8 cellular contexts compared by ENCODE assay signal in the genomic region with DNA sequence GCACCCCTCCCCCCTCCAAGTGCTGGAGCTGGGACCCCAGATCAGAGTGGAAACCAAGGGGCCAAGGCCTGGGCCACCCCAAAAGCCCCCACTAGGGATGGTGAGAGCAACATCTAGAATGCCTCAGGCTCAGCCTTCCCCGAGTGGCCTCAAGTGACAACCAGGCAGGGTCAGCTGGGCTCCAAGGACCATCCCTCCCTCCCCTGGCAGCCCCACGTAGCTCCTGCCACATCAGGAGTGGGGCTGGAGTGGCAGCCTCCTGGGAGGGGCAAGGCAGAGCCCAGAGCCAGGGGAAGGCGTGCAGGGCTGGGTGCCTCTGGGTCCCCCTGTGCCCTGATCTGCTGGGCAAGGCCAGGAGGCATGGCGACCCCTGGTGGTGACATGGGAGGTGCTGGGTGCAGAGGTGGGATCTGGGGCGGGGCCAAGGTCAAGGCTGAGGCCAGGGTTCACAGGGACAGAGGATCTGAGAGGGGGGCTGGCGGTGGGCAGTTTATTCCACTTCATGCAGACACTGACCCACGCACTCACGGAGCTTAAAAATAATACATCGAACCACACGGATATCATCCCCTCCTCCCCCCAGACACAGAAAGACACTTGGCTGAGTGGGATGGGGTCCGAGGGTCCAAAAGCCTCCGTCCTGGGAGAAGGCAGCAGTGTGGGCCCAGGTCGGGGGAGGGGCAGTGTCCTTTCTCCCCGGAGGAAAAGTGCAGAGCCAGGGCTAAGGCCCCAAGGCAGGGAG. TPM values are rescaled to one million over a fixed set of nuclear protein-coding genes. Genes with fewer than 3 reads are reported as not detected.
A peak's percentile ranks its signal among the peaks of the same experiment; 100 is the strongest.
DNase-seq lines count a peak whose midpoint lies in the region; ATAC-seq and TF ChIP-seq lines count a peak whose summit lies in the region.

No MANE protein-coding gene starts in this region.

- DNase-seq in KG1 (lab: John Stamatoyannopoulos, UW) (peak; percentile 37), RWPE2 (ENCODE audit: low spot score) (no peak), glutamatergic neuron (peak; percentile 97), posterior cingulate gyrus (peak in 9 of 10 donors; percentile 49 to 96 (median 81)), uterus (peak; percentile 80 to 83)
- DNase-seq in activated effector memory CD4-positive, alpha-beta T cell treated with Interleukin-2 at 50 U/mL for 16 hours = peak; percentile 80

- no peak overlapping the region for H3K4me3 ChIP-seq in RWPE2 (ENCODE audit: severe bottlenecking)
- H3K4me3 ChIP-seq in uterus = no peak overlapping the region

- H3K9me3 ChIP-seq in RWPE2 (ENCODE audit: severe bottlenecking) = no peaks in the 10 kb centered on the region
- no peaks in the 10 kb centered on the region for H3K9me3 ChIP-seq in uterus

- H3K36me3 Mint-ChIP-seq in glutamatergic neuron (ENCODE audit: unreplicated experiment) = no peaks in the 10 kb centered on the region

- H3K36me3 ChIP-seq in RWPE2 (ENCODE audit: low read depth) (peaks cover 11% of the 10 kb centered on the region; the same call in 1 of the 2 replicates), uterus (no peaks in the 10 kb centered on the region)

- ATAC-seq in GM18498 (IDR thresholded peaks at IDR 0.05; ENCODE audit: unreplicated experiment) = peak; percentile 66
- ATAC-seq in RWPE2 (ENCODE audit: low read depth) = peak; percentile 77

- TF ChIP-seq CTCF in 22Rv1 (IDR thresholded peaks at IDR 0.05) = peak; percentile 96
- peak; percentile 89 for TF ChIP-seq CTCF in RWPE2 (IDR thresholded peaks at IDR 0.05; ENCODE audit: poor library complexity, severe bottlenecking)
- peak; percentile 89 for TF ChIP-seq CTCF in glutamatergic neuron (IDR thresholded peaks at IDR 0.05; ENCODE audit: partially characterized antibody, unreplicated experiment)
- TF ChIP-seq CTCF in uterus (IDR thresholded peaks at IDR 0.05) = peak; percentile 82 to 93 (median 90)

- H3K27ac ChIP-seq in 22Rv1 = no peak overlapping the region
- no peak overlapping the region for H3K27ac ChIP-seq in RWPE2 (ENCODE audit: poor library complexity, severe bottlenecking)
- H3K27ac ChIP-seq in uterus = peak overlapping the region in 1 of 2 donors; percentile 28

- no peak overlapping the region for H3K27ac Mint-ChIP-seq in glutamatergic neuron (ENCODE audit: unreplicated experiment)

- peaks cover 17% of the 10 kb centered on the region for H3K4me1 Mint-ChIP-seq in glutamatergic neuron (ENCODE audit: low read depth, unreplicated experiment)

- intact Hi-C loops in posterior cingulate gyrus (cut with DNase I) (loop anchor here (1.0 kb wide), 1 partner anchor 47 kb away; no protein-coding TSS in a partner anchor), uterus (cut with DNase I; ENCODE audit: low total_unique reads) (no loop called here)

- H3K9me3 Mint-ChIP-seq in glutamatergic neuron (ENCODE audit: unreplicated experiment) = peaks cover 2% of the 10 kb centered on the region

- no peaks in the 10 kb centered on the region for H3K27me3 ChIP-seq in RWPE2 (ENCODE audit: insufficient read depth, poor library complexity, severe bottlenecking)
- H3K27me3 ChIP-seq in uterus = no peaks in the 10 kb centered on the region

- peak in 1 of 2 donors; percentile 14 for TF ChIP-seq POLR2A in uterus (IDR thresholded peaks at IDR 0.05)

- H3K4me1 ChIP-seq in RWPE2 (ENCODE audit: insufficient read depth, poor library complexity, severe bottlenecking) (no peaks in the 10 kb centered on the region), uterus (no peaks in the 10 kb centered on the region)

- H3K27me3 Mint-ChIP-seq in glutamatergic neuron (ENCODE audit: unreplicated experiment) = peaks cover 2% of the 10 kb centered on the region

- H3K4me3 Mint-ChIP-seq in glutamatergic neuron (ENCODE audit: unreplicated experiment) = no peak overlapping the region

RNA-seq across cellular contexts. Expression of gene EHD1, which starts 15.8 kb away (rescaled TPM):
- total RNA-seq in glutamatergic neuron (ENCODE audit: unreplicated experiment) (114 TPM), uterus (10 to 100 TPM in 3 of 4 donors, 1 to 10 TPM in 1; 3.5 to 78.7 (median 36.9) TPM)

RNA-seq across cellular contexts. Expression of gene ATG2A, which starts 22.8 kb away (rescaled TPM):
- total RNA-seq in glutamatergic neuron (ENCODE audit: unreplicated experiment) = 25.9 TPM
- total RNA-seq in uterus = 10 to 100 TPM in 3 of 4 donors, 1 to 10 TPM in 1; 6.8 to 39.6 (median 18.4) TPM

RNA-seq across cellular contexts. Expression of gene PPP2R5B, which starts 30.2 kb away (rescaled TPM):
- total RNA-seq in glutamatergic neuron (ENCODE audit: unreplicated experiment) (148 TPM), uterus (10 to 100 TPM in 2 of 4 donors, 1 to 10 TPM in 2; 6.7 to 23.4 (median 13.0) TPM)

RNA-seq across cellular contexts. Expression of gene GPHA2, which starts 41.5 kb away (rescaled TPM):
- total RNA-seq in glutamatergic neuron (ENCODE audit: unreplicated experiment) = not detected
- total RNA-seq in uterus = not detected

RNA-seq across cellular contexts. Expression of gene CDC42BPG, which starts 49.8 kb away (rescaled TPM):
- total RNA-seq in glutamatergic neuron (ENCODE audit: unreplicated experiment) (2.3 TPM), uterus (1 to 10 TPM in 1 of 4 donors, under 1 TPM in 3; under 0.01 to 2.7 (median 0.30) TPM)
